ENCODE assay signal across 1 cellular context in genomic region chr11:2837096-2837601, GRCh38.
TF ChIP-seq lines count a peak whose summit lies in the region.

No MANE protein-coding gene starts in this region.

TF ChIP-seq in HepG2, 621 proteins besides CTCF, POLR2A, EP300 and RAD21 (continued from another document):
- TF ChIP-seq STAT6 (CRISPR knock-in tag; IDR thresholded peaks at IDR 0.05; ENCODE audit: borderline replicate concordance) = no peak
- TF ChIP-seq SNAI1 (CRISPR knock-in tag; IDR thresholded peaks at IDR 0.05; ENCODE audit: borderline replicate concordance) = no peak
- TF ChIP-seq ZSCAN5A (CRISPR knock-in tag; IDR thresholded peaks at IDR 0.05; ENCODE audit: borderline replicate concordance) = no peak
- TF ChIP-seq HNF1B (CRISPR knock-in tag; IDR thresholded peaks at IDR 0.05) = no peak
- no peak for TF ChIP-seq NR2C2 (CRISPR knock-in tag; IDR thresholded peaks at IDR 0.05; ENCODE audit: borderline replicate concordance)
- TF ChIP-seq ZBTB49 (CRISPR knock-in tag; IDR thresholded peaks at IDR 0.05; ENCODE audit: borderline replicate concordance) = no peak
- no peak for TF ChIP-seq RFX1 (IDR thresholded peaks at IDR 0.05)
- TF ChIP-seq ZBTB34 (CRISPR knock-in tag; IDR thresholded peaks at IDR 0.05) = no peak
- 0 out of 2 replicates have a peak, but pooled peaks have one; percentile 20 for TF ChIP-seq HDAC2 (CRISPR knock-in tag; IDR thresholded peaks at IDR 0.05)
- no peak for TF ChIP-seq NAIF1 (CRISPR knock-in tag; IDR thresholded peaks at IDR 0.05; ENCODE audit: borderline replicate concordance)
- TF ChIP-seq SCMH1 (CRISPR knock-in tag; IDR thresholded peaks at IDR 0.05; ENCODE audit: borderline replicate concordance) = no peak
- TF ChIP-seq SMARCE1 (IDR thresholded peaks at IDR 0.05; ENCODE audit: borderline replicate concordance) = no peak
- TF ChIP-seq ZNF543 (CRISPR knock-in tag; IDR thresholded peaks at IDR 0.05) = no peak
- TF ChIP-seq DZIP1 (CRISPR knock-in tag; IDR thresholded peaks at IDR 0.05) = no peak
- TF ChIP-seq ZC3H4 (CRISPR knock-in tag; IDR thresholded peaks at IDR 0.05; ENCODE audit: borderline replicate concordance) = no peak
- no peak for TF ChIP-seq MYNN (CRISPR knock-in tag; IDR thresholded peaks at IDR 0.05; ENCODE audit: low read depth)
